8 cellular contexts compared by ENCODE assay signal in genomic region chr2:216012830-216013079, GRCh38. TPM values are rescaled to one million over a fixed set of nuclear protein-coding genes. Genes with fewer than 3 reads are reported as not detected.
A peak's percentile ranks its signal among the peaks of the same experiment; 100 is the strongest.
DNase-seq lines count a peak whose midpoint lies in the region; ATAC-seq, FAIRE-seq and TF ChIP-seq lines count a peak whose summit lies in the region.

No MANE protein-coding gene starts in this region.

- H3K27ac ChIP-seq in DND-41 (ENCODE audit: low read length) (peak overlapping the region; percentile 71), Peyer's patch (peak overlapping the region in 1 of 4 donors; percentile 59), esophagus muscularis mucosa (replicated peaks in 1 of 4) (peak overlapping the region in 2 of 4 donors; percentile 44 to 46), pancreas (peak overlapping the region in 2 of 4 donors; percentile 67 to 72)

- WGBS in esophagus muscularis mucosa = 11% methylated on average over 6 of the region's 6 CpGs
- WGBS in pancreas, 2 donors = 2 to 4% methylated on average over 6 of the region's 6 CpGs

- FAIRE-seq in pancreas (lab: Jason Lieb, UNC) = no peak

- H4K20me1 ChIP-seq in DND-41 (ENCODE audit: insufficient read depth, low read length) = no peaks in the 10 kb centered on the region

- intact Hi-C loops in esophagus muscularis mucosa (cut with DNase I) (no loop called here), pancreas (cut with DNase I) (no loop called here)

- H3K4me2 ChIP-seq in DND-41 (ENCODE audit: insufficient read depth, low read length) = peak overlapping the region; percentile 94

- peak overlapping the region; percentile 83 for H3K9ac ChIP-seq in DND-41 (ENCODE audit: low read depth, low read length)

- TF ChIP-seq EP300 in esophagus muscularis mucosa (IDR thresholded peaks at IDR 0.05) = no peak

- TF ChIP-seq CTCF in DND-41 (IDR thresholded peaks at IDR 0.05; ENCODE audit: borderline replicate concordance, extremely low read depth, low read length, poor library complexity, severe bottlenecking) = no peak
- TF ChIP-seq CTCF in Peyer's patch (IDR thresholded peaks at IDR 0.05) = no peak
- TF ChIP-seq CTCF in esophagus muscularis mucosa (IDR thresholded peaks at IDR 0.05) = no peak
- TF ChIP-seq CTCF in pancreas (IDR thresholded peaks at IDR 0.05) = no peak

- DNase-seq in DND-41 (no peak), Peyer's patch (no peak), esophagus muscularis mucosa (ENCODE audit: extremely low spot score) (peak; percentile 66), pancreas (no peak), GM03348 (ENCODE audit: low spot score) (no peak), SW 1271 (lab: John Stamatoyannopoulos, UW) (no peak), anterior cingulate cortex (lab: John Stamatoyannopoulos, UW) (no peak)
- no peak for DNase-seq in stimulated activated CD4-positive, alpha-beta T cell treated with anti-CD3 and anti-CD28 coated beads, Interleukin-4, amount 100 ng/mL, for 1 hour

- H3K36me3 ChIP-seq in DND-41 (ENCODE audit: insufficient read depth, low read length) (no peaks in the 10 kb centered on the region), Peyer's patch (no peaks in the 10 kb centered on the region), esophagus muscularis mucosa (no peaks in the 10 kb centered on the region), pancreas (no peaks in the 10 kb centered on the region)

- H3K4me3 ChIP-seq in DND-41 (ENCODE audit: low read depth in 1 of 2, low read length in 2 of 2) = peak overlapping the region; percentile 71 to 79; a peak in 3 of 4 replicates
- H3K4me3 ChIP-seq in Peyer's patch = peak overlapping the region; percentile 59 to 80 (median 73)
- peak overlapping the region; percentile 64 to 83 (median 66) for H3K4me3 ChIP-seq in esophagus muscularis mucosa
- H3K4me3 ChIP-seq in pancreas = peak overlapping the region; percentile 41 to 81 (median 69)

- H3K9me3 ChIP-seq in DND-41 (ENCODE audit: insufficient read depth, low read length, severe bottlenecking) = no peaks in the 10 kb centered on the region
- no peaks in the 10 kb centered on the region for H3K9me3 ChIP-seq in Peyer's patch
- H3K9me3 ChIP-seq in esophagus muscularis mucosa = no peaks in the 10 kb centered on the region
- H3K9me3 ChIP-seq in pancreas = no peaks in the 10 kb centered on the region

- peaks cover 28% of the 10 kb centered on the region for H3K79me2 ChIP-seq in DND-41 (ENCODE audit: insufficient read depth, low read length)

- H3K27me3 ChIP-seq in DND-41 (ENCODE audit: insufficient read depth, low read length, poor library complexity) (no peaks in the 10 kb centered on the region), Peyer's patch (no peaks in the 10 kb centered on the region), esophagus muscularis mucosa (no peaks in the 10 kb centered on the region), pancreas (no peaks in the 10 kb centered on the region)

- ATAC-seq in DND-41 (ENCODE audit: insufficient read depth, low read depth) = no peak
- peak; percentile 19 to 52 (median 40) for ATAC-seq in pancreas

- peak overlapping the region; percentile 88 for H2AFZ ChIP-seq in DND-41 (ENCODE audit: low read depth, low read length)

- H3K4me1 ChIP-seq in DND-41 (ENCODE audit: insufficient read depth, low read length) (peaks cover 60% of the 10 kb centered on the region), Peyer's patch (no peaks in the 10 kb centered on the region), esophagus muscularis mucosa (peaks cover 7 to 17% (median 16%) of the 10 kb centered on the region in 4 donors), pancreas (peaks cover 0 to 5% (median 3%) of the 10 kb centered on the region in 3 donors)

- TF ChIP-seq POLR2A in Peyer's patch (IDR thresholded peaks at IDR 0.05) = no peak
- TF ChIP-seq POLR2A in esophagus muscularis mucosa (IDR thresholded peaks at IDR 0.05; ENCODE audit: low read depth) = no peak

RNA-seq across cellular contexts. Expression of gene MREG, which starts 0.6 kb away (rescaled TPM):
- total RNA-seq in Peyer's patch (10 to 100 TPM in 1 of 4 donors, 1 to 10 TPM in 3; 6.2 to 10.7 (median 7.2) TPM), esophagus muscularis mucosa (1 to 10 TPM in 1 of 4 donors, under 1 TPM in 3; 0.40 to 1.2 (median 0.70) TPM), pancreas (1 to 10 TPM; 1.3 to 4.8 (median 2.4) TPM)
- 1 to 10 TPM; 1.2 to 2.4 TPM for polyA plus RNA-seq in pancreas
